In the genomic region with DNA sequence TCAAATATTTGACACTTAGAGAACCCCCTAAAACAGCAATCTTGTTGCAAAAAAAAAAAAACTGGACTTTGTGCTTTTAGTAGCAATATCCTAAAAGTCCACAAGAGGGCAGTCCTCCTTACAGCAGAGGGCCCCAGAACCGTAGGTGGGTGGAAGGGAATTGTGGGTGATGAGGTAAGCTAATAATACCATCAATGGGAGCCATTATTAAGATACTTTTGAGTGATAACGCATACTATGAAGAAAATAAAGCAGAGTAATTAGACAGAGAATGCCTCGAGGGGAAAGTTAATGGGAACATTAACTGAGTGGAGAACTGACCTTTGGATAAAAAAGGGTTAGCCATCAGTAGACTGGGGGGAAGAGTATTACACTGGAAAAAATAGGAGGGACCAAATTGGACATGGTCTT, we compare ENCODE assay signal across 9 cellular contexts.
A peak's percentile ranks its signal among the peaks of the same experiment; 100 is the strongest.
DNase-seq lines count a peak whose midpoint lies in the region; ATAC-seq, FAIRE-seq and TF ChIP-seq lines count a peak whose summit lies in the region.
"Had no signal": no experiment of that assay in that cellular context is flagged by ENCODE, and none has a peak within 500 bp of the region (broad histone marks: within the 10 kb centered on the region; RNA-seq: fewer than 3 reads in every experiment).

No MANE protein-coding gene starts in this region.

- peak; percentile 59 for DNase-seq in activated CD4-positive, alpha-beta T cell treated with anti-CD3 and anti-CD28 coated beads, Interleukin-2, amount 10 ng/mL, durations not matched to agents 24 days and 14 days
- no peak for DNase-seq in activated CD4-positive, alpha-beta T cell treated with anti-CD3 and anti-CD28 coated beads, Interleukin-2, amount 50 U/mL, for 4 hours
- peak; percentile 12 for DNase-seq in H54 (ENCODE audit: insufficient read length, low spot score)
- DNase-seq in LoVo (ENCODE audit: low spot score), result peak; percentile 44
- DNase-seq in astrocyte of the hippocampus (ENCODE audit: low read depth, low spot score), result peak; percentile 62
- DNase-seq in kidney tubule cell (ENCODE audit: low spot score), result peak; percentile 63
- DNase-seq in activated CD8-positive, alpha-beta memory T cell treated with anti-CD3 and anti-CD28 coated beads for 24 hours, result no peak

- TF ChIP-seq POLR2A in H54 (IDR thresholded peaks at IDR 0.05; ENCODE audit: low read depth, low read length), result no peak

- intact Hi-C loops in activated CD4-positive, alpha-beta T cell treated with anti-CD3 and anti-CD28 coated beads, Interleukin-2, amount 10 ng/mL, durations not matched to agents 24 days and 14 days (cut with micrococcal nuclease), result loop anchor here (5.0 kb wide), 1 partner anchor 418 kb away; no protein-coding TSS in a partner anchor

- H3K9me3 Mint-ChIP-seq in activated CD4-positive, alpha-beta T cell treated with anti-CD3 and anti-CD28 coated beads, Interleukin-2, amount 10 ng/mL, durations not matched to agents 24 days and 14 days, result no peaks in the 10 kb centered on the region
- H3K9me3 Mint-ChIP-seq: dendritic cell treated with granulocyte-macrophage colony-stimulating factor and Interleukin-4, amounts not matched to agents 40 ng/mL and 50 ng/mL, for 4 days had no signal

- ATAC-seq in GM21528 (IDR thresholded peaks at IDR 0.05; ENCODE audit: low FRiP score, unreplicated experiment), result no peak

- no peak overlapping the region for H3K27ac Mint-ChIP-seq in activated CD4-positive, alpha-beta T cell treated with anti-CD3 and anti-CD28 coated beads, Interleukin-2, amount 10 ng/mL, durations not matched to agents 24 days and 14 days
- H3K27ac Mint-ChIP-seq: dendritic cell treated with granulocyte-macrophage colony-stimulating factor and Interleukin-4, amounts not matched to agents 40 ng/mL and 50 ng/mL, for 4 days had no signal

- H3K27me3 Mint-ChIP-seq in activated CD4-positive, alpha-beta T cell treated with anti-CD3 and anti-CD28 coated beads, Interleukin-2, amount 10 ng/mL, durations not matched to agents 24 days and 14 days, result peaks cover 6% of the 10 kb centered on the region

- no peaks in the 10 kb centered on the region for H3K36me3 Mint-ChIP-seq in activated CD4-positive, alpha-beta T cell treated with anti-CD3 and anti-CD28 coated beads, Interleukin-2, amount 10 ng/mL, durations not matched to agents 24 days and 14 days (ENCODE audit: low read depth)

- H3K4me1 Mint-ChIP-seq in activated CD4-positive, alpha-beta T cell treated with anti-CD3 and anti-CD28 coated beads, Interleukin-2, amount 10 ng/mL, durations not matched to agents 24 days and 14 days, result no peaks in the 10 kb centered on the region

- no peak overlapping the region for H3K4me3 Mint-ChIP-seq in activated CD4-positive, alpha-beta T cell treated with anti-CD3 and anti-CD28 coated beads, Interleukin-2, amount 10 ng/mL, durations not matched to agents 24 days and 14 days
- H3K4me3 Mint-ChIP-seq: dendritic cell treated with granulocyte-macrophage colony-stimulating factor and Interleukin-4, amounts not matched to agents 40 ng/mL and 50 ng/mL, for 4 days had no signal

- FAIRE-seq in H54 (lab: Jason Lieb, UNC), result peak; percentile 66

Comparison
In these comparisons a context has a peak if more than half of its experiments do, and no peak if none do; other contexts are left out.
1. DNase-seq: peak in activated CD4-positive, alpha-beta T cell treated with anti-CD3 and anti-CD28 coated beads, Interleukin-2, amount 10 ng/mL, durations not matched to agents 24 days and 14 days (single experiment), H54 (single experiment), LoVo (single experiment), astrocyte of the hippocampus (single experiment) and kidney tubule cell (single experiment); none in activated CD4-positive, alpha-beta T cell treated with anti-CD3 and anti-CD28 coated beads, Interleukin-2, amount 50 U/mL, for 4 hours (0 of 2) and activated CD8-positive, alpha-beta memory T cell treated with anti-CD3 and anti-CD28 coated beads for 24 hours (single experiment).